In the genomic region with DNA sequence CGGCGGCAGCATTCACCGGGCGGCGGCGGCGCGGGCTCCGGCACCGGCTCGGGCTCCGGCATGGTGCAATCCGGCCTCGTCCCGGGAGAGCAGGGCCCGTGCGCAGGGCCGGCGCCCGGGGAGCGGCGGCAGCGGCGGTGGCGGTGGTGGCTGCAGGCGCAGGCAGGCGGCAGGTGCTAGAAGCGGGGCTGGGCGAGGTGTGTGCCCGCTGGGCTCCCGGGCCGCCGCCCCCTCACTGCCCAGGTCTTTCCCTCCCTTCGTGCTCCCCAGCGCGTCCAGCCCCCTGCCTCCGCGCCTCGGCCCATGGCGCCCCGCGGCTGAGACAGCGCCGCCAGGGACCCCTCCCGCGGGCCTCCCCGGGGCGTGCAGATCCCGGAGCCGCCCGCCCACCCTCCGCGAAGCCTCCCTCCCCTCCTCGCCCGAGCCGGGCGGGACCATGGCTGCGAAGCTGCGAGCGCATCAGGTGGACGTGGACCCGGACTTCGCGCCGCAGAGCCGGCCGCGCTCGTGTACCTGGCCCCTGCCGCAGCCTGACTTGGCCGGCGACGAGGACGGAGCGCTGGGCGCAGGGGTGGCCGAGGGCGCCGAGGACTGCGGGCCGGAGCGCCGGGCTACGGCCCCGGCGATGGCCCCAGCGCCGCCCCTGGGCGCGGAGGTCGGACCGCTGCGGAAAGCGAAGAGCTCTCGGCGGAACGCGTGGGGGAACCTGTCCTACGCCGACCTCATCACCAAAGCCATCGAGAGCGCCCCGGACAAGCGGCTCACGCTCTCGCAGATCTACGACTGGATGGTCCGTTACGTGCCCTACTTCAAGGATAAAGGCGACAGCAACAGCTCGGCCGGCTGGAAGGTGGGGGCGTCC, we compare ENCODE assay signal across 8 cellular contexts. TPM values are rescaled to one million over a fixed set of nuclear protein-coding genes. Genes with fewer than 3 reads are reported as not detected.
A peak's percentile ranks its signal among the peaks of the same experiment; 100 is the strongest.
DNase-seq lines count a peak whose midpoint lies in the region; ATAC-seq, FAIRE-seq and TF ChIP-seq lines count a peak whose summit lies in the region.

No MANE protein-coding gene starts in this region.

- no peaks in the 10 kb centered on the region for H3K79me2 ChIP-seq in endothelial cell of umbilical vein (ENCODE audit: control insufficient read depth, insufficient read depth, low read length)
- H3K79me2 ChIP-seq in parathyroid adenoma = no peaks in the 10 kb centered on the region

- H3K4me3 ChIP-seq in RWPE2 (ENCODE audit: severe bottlenecking) (peak overlapping the region; percentile 34), endothelial cell of umbilical vein (replicated peaks in 1 of 3; ENCODE audit: insufficient read depth in 1 of 3, low read depth in 1 of 3, low read length in 3 of 3) (peak overlapping the region in 2 of 3 experiments; percentile 32 to 36), parathyroid adenoma (ENCODE audit: low read depth, low read length) (peak overlapping the region; percentile 50)

- peak; percentile 31 for DNase-seq in GM12892 (ENCODE audit: insufficient read length)
- DNase-seq in RWPE2 (ENCODE audit: low spot score) = peak; percentile 59
- DNase-seq in endothelial cell of umbilical vein (ENCODE audit: low read depth, low spot score) = peak; percentile 14
- no peak for DNase-seq in foreskin melanocyte
- DNase-seq in kidney tubule cell (ENCODE audit: low spot score) = no peak

- peak overlapping the region; percentile 79 for H3K27ac ChIP-seq in 22Rv1
- H3K27ac ChIP-seq in RWPE2 (ENCODE audit: poor library complexity, severe bottlenecking) = no peak overlapping the region
- no peak overlapping the region for H3K27ac ChIP-seq in endothelial cell of umbilical vein (ENCODE audit: insufficient read depth, low read depth, low read length)
- no peak overlapping the region for H3K27ac ChIP-seq in parathyroid adenoma

- H3K4me1 ChIP-seq in RWPE2 (ENCODE audit: insufficient read depth, poor library complexity, severe bottlenecking) = peaks cover 32% of the 10 kb centered on the region
- H3K4me1 ChIP-seq in endothelial cell of umbilical vein (ENCODE audit: control insufficient read depth, extremely low read depth, insufficient read depth, low read length) = peaks cover 3% of the 10 kb centered on the region
- H3K4me1 ChIP-seq in parathyroid adenoma = peaks cover 2% of the 10 kb centered on the region

- POLR2A ChIA-PET in endothelial cell of umbilical vein (lab: Charles Lee) = interaction anchor here (0.7 kb wide), 1 partner anchor 22 kb away, joined by 3 read pairs; no protein-coding TSS in a partner anchor

- H4K20me1 ChIP-seq in endothelial cell of umbilical vein (replicated peaks; ENCODE audit: control insufficient read depth, extremely low read depth, insufficient read depth, low read length) = no peaks in the 10 kb centered on the region

- H3K27me3 ChIP-seq in RWPE2 (ENCODE audit: insufficient read depth, poor library complexity, severe bottlenecking) (peaks cover 8% of the 10 kb centered on the region), endothelial cell of umbilical vein (ENCODE audit: control insufficient read depth in 2 of 2, insufficient read depth in 2 of 2, low read length in 2 of 2) (peaks cover 18 to 22% of the 10 kb centered on the region in 2 experiments), parathyroid adenoma (ENCODE audit: control insufficient read depth, insufficient read depth, low read length) (no peaks in the 10 kb centered on the region)

- no peaks in the 10 kb centered on the region for H3K9me1 ChIP-seq in endothelial cell of umbilical vein (replicated peaks; ENCODE audit: control insufficient read depth, extremely low read depth, insufficient read depth, low read length)

- H3K9ac ChIP-seq in endothelial cell of umbilical vein (replicated peaks; ENCODE audit: extremely low read depth, insufficient read depth, low read length) = no peak overlapping the region
- H3K9ac ChIP-seq in parathyroid adenoma = no peak overlapping the region

- H3K9me3 ChIP-seq in RWPE2 (ENCODE audit: severe bottlenecking) = no peaks in the 10 kb centered on the region
- H3K9me3 ChIP-seq in endothelial cell of umbilical vein (replicated peaks; ENCODE audit: control insufficient read depth, insufficient read depth, low read length) = no peaks in the 10 kb centered on the region
- H3K9me3 ChIP-seq in parathyroid adenoma (ENCODE audit: control insufficient read depth, low read length) = no peaks in the 10 kb centered on the region

- TF ChIP-seq POLR2A in GM12892 (IDR thresholded peaks at IDR 0.05; ENCODE audit: low read depth, low read length) (no peak), endothelial cell of umbilical vein (IDR thresholded peaks at IDR 0.05; ENCODE audit: low read depth, low read length) (no peak)

- H3K36me3 ChIP-seq in RWPE2 (ENCODE audit: low read depth) = no peaks in the 10 kb centered on the region
- H3K36me3 ChIP-seq in endothelial cell of umbilical vein (ENCODE audit: control insufficient read depth in 2 of 2, extremely low read depth in 1 of 2, insufficient read depth in 2 of 2, low read length in 2 of 2) = no peaks in the 10 kb centered on the region
- H3K36me3 ChIP-seq in parathyroid adenoma (ENCODE audit: control insufficient read depth, insufficient read depth, low read length) = no peaks in the 10 kb centered on the region

- FAIRE-seq in GM12892 (lab: Jason Lieb, UNC) (no peak), endothelial cell of umbilical vein (lab: Jason Lieb, UNC) (no peak)

- no peak for TF ChIP-seq CTCF in 22Rv1 (IDR thresholded peaks at IDR 0.05)
- no peak for TF ChIP-seq CTCF in RWPE2 (IDR thresholded peaks at IDR 0.05; ENCODE audit: poor library complexity, severe bottlenecking)
- no peak for TF ChIP-seq CTCF in endothelial cell of umbilical vein (IDR thresholded peaks at IDR 0.05; ENCODE audit: extremely low read depth in 1 of 2, insufficient read depth in 1 of 2, low read depth in 1 of 2, low read length in 2 of 2)
- TF ChIP-seq CTCF in parathyroid adenoma (IDR thresholded peaks at IDR 0.05) = no peak

- intact Hi-C loops in endothelial cell of umbilical vein (cut with micrococcal nuclease) = loop anchor here (1.0 kb wide), 4 partner anchors 19 to 71 kb away; no protein-coding TSS in a partner anchor

- CTCF ChIA-PET in endothelial cell of umbilical vein (lab: Charles Lee) = interaction anchor here (0.7 to 3.2 kb wide), 14 partner anchors 7 to 79 kb away, joined by 3 to 18 read pairs (median 8); no protein-coding TSS in a partner anchor

- no TSS peak for BruUV-seq in endothelial cell of umbilical vein (replicated peaks; lab: Mats Ljungman, UMichigan)

- peak overlapping the region; percentile 42 for H3K4me2 ChIP-seq in endothelial cell of umbilical vein (ENCODE audit: insufficient read depth, low read length)
- H3K4me2 ChIP-seq in parathyroid adenoma (ENCODE audit: low read length) = peak overlapping the region; percentile 85

- H2AFZ ChIP-seq in endothelial cell of umbilical vein (ENCODE audit: low read depth, low read length) (peak overlapping the region; percentile 46), parathyroid adenoma (peak overlapping the region; percentile 68)

- ATAC-seq in HG02885 (IDR thresholded peaks at IDR 0.05; ENCODE audit: poor library complexity, unreplicated experiment) = peak; percentile 14
- peak; percentile 3; the same call in 2 of the 3 replicates for ATAC-seq in RWPE2 (ENCODE audit: low read depth)

- dilution Hi-C loops in endothelial cell of umbilical vein (cut with MboI; ENCODE audit: extremely low pct_ligation_motif_present, low sequenced_read_pairs) = no loop called here

TF ChIP-seq in endothelial cell of umbilical vein, 7 proteins besides CTCF, POLR2A, EP300 and RAD21:
- peak; percentile 80 for TF ChIP-seq EZH2 (IDR thresholded peaks at IDR 0.05; ENCODE audit: borderline replicate concordance, low read depth, low read length, severe bottlenecking)
- TF ChIP-seq, protein P1, sequence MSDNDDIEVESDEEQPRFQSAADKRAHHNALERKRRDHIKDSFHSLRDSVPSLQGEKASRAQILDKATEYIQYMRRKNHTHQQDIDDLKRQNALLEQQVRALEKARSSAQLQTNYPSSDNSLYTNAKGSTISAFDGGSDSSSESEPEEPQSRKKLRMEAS (IDR thresholded peaks at IDR 0.05; ENCODE audit: insufficient read depth, insufficient read length) = no peak

RNA-seq across cellular contexts. Expression of a gene that starts 0.5 kb away (rescaled TPM):
- not detected for polyA plus RNA-seq in GM12892 (2012; ENCODE audit: missing spikeins)
- 0.18 and 0.38 TPM in 2 replicates for total RNA-seq in endothelial cell of umbilical vein
- 0.04 and 0.05 TPM in 2 replicates for polyA plus RNA-seq in endothelial cell of umbilical vein
- 0.04 TPM in 1 of 2 replicates, not detected in the other for polyA plus RNA-seq in endothelial cell of umbilical vein (2011; cell fraction: cytosol; rRNA removed)
- 0.05 TPM in 1 of 2 replicates, not detected in the other for polyA plus RNA-seq in endothelial cell of umbilical vein (2011; cell fraction: nucleus; rRNA removed)
- polyA plus RNA-seq in endothelial cell of umbilical vein (2012) = 0.15 and 0.50 TPM in 2 replicates
- 0.19 TPM in 1 of 2 replicates, not detected in the other for polyA minus RNA-seq in endothelial cell of umbilical vein
- 0.82 TPM for polyA minus RNA-seq in endothelial cell of umbilical vein (2011; cell fraction: cytosol; rRNA and poly(A)+ RNA removed)
- polyA minus RNA-seq in endothelial cell of umbilical vein (2011; cell fraction: nucleus; rRNA and poly(A)+ RNA removed) = 0.43 TPM in 1 of 2 replicates, not detected in the other

Comparison
In these comparisons a context has a peak if more than half of its experiments do, and no peak if none do; other contexts are left out.
1. DNase-seq: peak in GM12892 (single experiment), RWPE2 (single experiment) and endothelial cell of umbilical vein (single experiment); none in foreskin melanocyte (single experiment) and kidney tubule cell (single experiment).
2. Peak in every context shown above with its lines, with median percentiles within 50 percentile points of each other: H3K4me3 ChIP-seq.